15 cellular contexts compared by ENCODE assay signal in the genomic region with DNA sequence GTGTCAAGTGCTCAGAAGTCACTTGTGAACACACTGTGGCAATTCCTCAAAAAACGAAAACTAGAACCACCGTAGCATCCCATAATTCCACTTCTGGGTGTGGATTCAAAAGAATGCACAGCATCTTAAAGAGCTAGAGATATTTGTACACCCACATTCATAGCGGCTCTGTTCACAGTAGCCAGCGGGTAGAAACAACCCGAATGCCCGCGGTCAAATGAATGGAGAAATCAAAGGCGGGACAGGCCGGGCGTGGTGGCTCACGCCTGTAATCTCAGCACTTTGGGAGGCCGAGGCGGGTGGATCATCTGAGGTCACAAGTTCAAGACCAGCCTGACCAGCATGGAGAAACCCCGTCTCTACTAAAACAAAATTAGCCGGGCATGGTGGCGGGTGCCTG.
DNase-seq lines count a peak whose midpoint lies in the region; ATAC-seq and TF ChIP-seq lines count a peak whose summit lies in the region.
"Had no signal": no experiment of that assay in that cellular context is flagged by ENCODE, and none has a peak within 500 bp of the region (broad histone marks: within the 10 kb centered on the region; RNA-seq: fewer than 3 reads in every experiment).

No MANE protein-coding gene starts in this region.

- DNase-seq in AG04450 (ENCODE audit: low read depth, low spot score): no peak
- DNase-seq in effector memory CD4-positive, alpha-beta T cell: no peak
- DNase-seq in trophoblast cell: peak; percentile 90 to 97
- DNase-seq in ovary: no peak
- no peak for DNase-seq in iPS-NIHi11 (ENCODE audit: low spot score)
- DNase-seq: activated CD4-positive, alpha-beta T cell treated with anti-CD3 and anti-CD28 coated beads for 4 hours; activated T-cell treated with anti-CD3 and anti-CD28 coated beads, Interleukin-2, amount 50 U/mL, for 4 hours; EL; endodermal cell; head of caudate nucleus; T-helper 1 cell had no signal

- no peak overlapping the region for H2BK120ac ChIP-seq in trophoblast cell (ENCODE audit: insufficient read depth, low read length, poor library complexity)

- no peak overlapping the region for H2BK12ac ChIP-seq in trophoblast cell (ENCODE audit: low read length)

- no peak overlapping the region for H3K23ac ChIP-seq in trophoblast cell (ENCODE audit: low read length)

- no peaks in the 10 kb centered on the region; the same call in 1 of the 2 replicates for H3K9me3 ChIP-seq in AG04450 (ENCODE audit: control insufficient read depth, insufficient read depth, low read length)
- H3K9me3 ChIP-seq in OCI-LY1 (ENCODE audit: low read length): no peaks in the 10 kb centered on the region
- no peaks in the 10 kb centered on the region for H3K9me3 ChIP-seq in effector memory CD4-positive, alpha-beta T cell (ENCODE audit: control insufficient read depth, low read length)
- H3K9me3 ChIP-seq in trophoblast cell (ENCODE audit: insufficient read depth, low read depth, low read length): no peaks in the 10 kb centered on the region
- H3K9me3 ChIP-seq in ovary: no peaks in the 10 kb centered on the region
- H3K9me3 ChIP-seq: left lung had no signal

- H3K4me3 ChIP-seq in AG04450 (ENCODE audit: low read depth, low read length) (no peak overlapping the region), OCI-LY1 (ENCODE audit: low read depth, low read length, poor library complexity, severe bottlenecking) (no peak overlapping the region), trophoblast cell (ENCODE audit: low read depth, low read length) (no peak overlapping the region), ovary (no peak overlapping the region)
- no peak overlapping the region for H3K4me3 ChIP-seq in effector memory CD4-positive, alpha-beta T cell (ENCODE audit: insufficient read depth, low read depth, low read length, poor library complexity, severe bottlenecking)
- H3K4me3 ChIP-seq: left lung had no signal

- no peaks in the 10 kb centered on the region for H4K20me1 ChIP-seq in OCI-LY1 (ENCODE audit: insufficient read depth, low read length)

- H3K4me1 ChIP-seq in OCI-LY1 (ENCODE audit: insufficient read depth, low read length, severe bottlenecking): peaks cover 72% of the 10 kb centered on the region
- H3K4me1 ChIP-seq in effector memory CD4-positive, alpha-beta T cell (ENCODE audit: control insufficient read depth, insufficient read depth, low read length, poor library complexity, severe bottlenecking): peaks cover 70% of the 10 kb centered on the region
- H3K4me1 ChIP-seq in trophoblast cell (ENCODE audit: control insufficient read depth in 1 of 2, insufficient read depth in 2 of 2, low read length in 2 of 2): peaks cover 53 to 54% of the 10 kb centered on the region in 2 experiments
- H3K4me1 ChIP-seq in ovary (ENCODE audit: insufficient read depth): peaks cover 62% of the 10 kb centered on the region

- WGBS in trophoblast cell (ENCODE audit: extremely low coverage, insufficient coverage, insufficient read length): no CpG with 5 or more reads among the region's 16 CpGs
- WGBS in ovary, 3 donors: 88 to 91% (median 90%) methylated on average over 16 of the region's 16 CpGs

- no peak overlapping the region; the same call in 1 of the 2 replicates for H3K9ac ChIP-seq in OCI-LY1 (ENCODE audit: low read length)
- no peak overlapping the region for H3K9ac ChIP-seq in trophoblast cell (ENCODE audit: low read length)

- peaks cover 37% of the 10 kb centered on the region for H3K79me1 ChIP-seq in trophoblast cell (ENCODE audit: low read length)

- no peak overlapping the region for H2BK5ac ChIP-seq in trophoblast cell (ENCODE audit: low read depth, low read length, poor library complexity)

- H3K14ac ChIP-seq in trophoblast cell (ENCODE audit: low read length): no peak overlapping the region

- H3K18ac ChIP-seq in trophoblast cell (ENCODE audit: low read length): no peak overlapping the region

- CTCF ChIA-PET in AG04450 (lab: Charles Lee): interaction anchor here (0.7 to 2.4 kb wide), 5 partner anchors 17 to 148 kb away, joined by 3 to 11 read pairs (median 3); no protein-coding TSS in a partner anchor

- no peak overlapping the region for H4K8ac ChIP-seq in trophoblast cell (ENCODE audit: low read depth, low read length)

- H3K9me2 ChIP-seq in OCI-LY1 (ENCODE audit: low read depth, low read length): no peaks in the 10 kb centered on the region

- no peak overlapping the region for H4K91ac ChIP-seq in trophoblast cell (ENCODE audit: low read depth, low read length)

- H3K27me3 ChIP-seq in AG04450 (ENCODE audit: control insufficient read depth, insufficient read depth, low read length): no peaks in the 10 kb centered on the region
- no peaks in the 10 kb centered on the region for H3K27me3 ChIP-seq in OCI-LY1 (ENCODE audit: insufficient read depth, low read length)
- H3K27me3 ChIP-seq in effector memory CD4-positive, alpha-beta T cell (replicated peaks; ENCODE audit: control insufficient read depth, insufficient read depth, low read length, poor library complexity, severe bottlenecking): no peaks in the 10 kb centered on the region
- no peaks in the 10 kb centered on the region for H3K27me3 ChIP-seq in trophoblast cell (ENCODE audit: insufficient read depth, low read length)
- no peaks in the 10 kb centered on the region for H3K27me3 ChIP-seq in ovary
- H3K27me3 ChIP-seq: left lung had no signal

- H2AK5ac ChIP-seq in trophoblast cell (ENCODE audit: low read length): no peak overlapping the region

- ATAC-seq in GM19463 (IDR thresholded peaks at IDR 0.05; ENCODE audit: unreplicated experiment) (no peak), HG03571 (IDR thresholded peaks at IDR 0.05; ENCODE audit: unreplicated experiment) (no peak)
- ATAC-seq: activated T-cell treated with anti-CD3 and anti-CD28 coated beads, Interleukin-2, amount 50 U/mL, for 4 hours had no signal

- peaks cover 1% of the 10 kb centered on the region; the same call in 1 of the 2 replicates for H3F3A ChIP-seq in OCI-LY1 (ENCODE audit: insufficient read depth, low read length)

- TF ChIP-seq CTCF in AG04450 (IDR thresholded peaks at IDR 0.05; ENCODE audit: low read depth, low read length) (no peak), OCI-LY1 (IDR thresholded peaks at IDR 0.05; ENCODE audit: low read length) (no peak), ovary (IDR thresholded peaks at IDR 0.05) (no peak)

- no peak overlapping the region for H3K4ac ChIP-seq in trophoblast cell (ENCODE audit: low read depth, low read length)

- H3K79me2 ChIP-seq in OCI-LY1 (ENCODE audit: insufficient read depth, low read length): peaks cover 90% of the 10 kb centered on the region
- peaks cover 20% of the 10 kb centered on the region for H3K79me2 ChIP-seq in trophoblast cell (ENCODE audit: control insufficient read depth, insufficient read depth, low read length, poor library complexity)

- H2AFZ ChIP-seq in OCI-LY1 (ENCODE audit: low read length) (no peak overlapping the region), trophoblast cell (ENCODE audit: insufficient read depth, low read length, poor library complexity) (no peak overlapping the region)

- H4K12ac ChIP-seq in trophoblast cell (ENCODE audit: low read depth, low read length): no peak overlapping the region

- H3K4me2 ChIP-seq in OCI-LY1 (ENCODE audit: low read length) (peak overlapping the region; percentile 76; the same call in 1 of the 2 replicates), trophoblast cell (ENCODE audit: low read length) (no peak overlapping the region)

- intact Hi-C loops in ovary (cut with DNase I): loop anchor here in 2 of 4 donors (5.0 kb wide), 1 partner anchor 46 kb away; no protein-coding TSS in a partner anchor

- TF ChIP-seq POLR2A in ovary (IDR thresholded peaks at IDR 0.05): no peak

- POLR2A ChIA-PET in AG04450 (lab: Yijun Ruan, JAX): interaction anchor here (0.7 to 1.3 kb wide), 3 partner anchors 20 to 49 kb away, joined by 3 to 5 read pairs (median 4); no protein-coding TSS in a partner anchor

- peaks cover 86% of the 10 kb centered on the region for H3K36me3 ChIP-seq in OCI-LY1 (ENCODE audit: insufficient read depth, low read length)
- peaks cover 37% of the 10 kb centered on the region for H3K36me3 ChIP-seq in effector memory CD4-positive, alpha-beta T cell (ENCODE audit: control insufficient read depth, insufficient read depth, low read length)
- peaks cover 19 to 20% of the 10 kb centered on the region in 2 experiments for H3K36me3 ChIP-seq in trophoblast cell (ENCODE audit: control insufficient read depth in 1 of 2, insufficient read depth in 2 of 2, low read length in 2 of 2)
- no peaks in the 10 kb centered on the region for H3K36me3 ChIP-seq in ovary

- TF ChIP-seq EP300 in ovary (IDR thresholded peaks at IDR 0.05): no peak

- H3K27ac ChIP-seq in AG04450 (ENCODE audit: low read depth, low read length): peak overlapping the region; percentile 83
- peak overlapping the region; percentile 99 for H3K27ac ChIP-seq in OCI-LY1 (ENCODE audit: low read depth, low read length, poor library complexity, severe bottlenecking)
- peak overlapping the region; percentile 71 for H3K27ac ChIP-seq in effector memory CD4-positive, alpha-beta T cell (ENCODE audit: insufficient read depth, low read length, poor library complexity, severe bottlenecking)
- peak overlapping the region; percentile 76 for H3K27ac ChIP-seq in trophoblast cell (ENCODE audit: low read depth, low read length)
- H3K27ac ChIP-seq in ovary: no peak overlapping the region
- H3K27ac ChIP-seq: left lung had no signal

Comparison
In these comparisons a context has a peak if more than half of its experiments do, and no peak if none do; other contexts are left out.
1. DNase-seq: peak in trophoblast cell (2 of 2); none in AG04450 (single experiment), effector memory CD4-positive, alpha-beta T cell (0 of 3), ovary (0 of 5) and iPS-NIHi11 (single experiment).
2. H3K27ac ChIP-seq: peak in AG04450 (single experiment), OCI-LY1 (single experiment), effector memory CD4-positive, alpha-beta T cell (single experiment) and trophoblast cell (single experiment); none in ovary (0 of 2).